22 cellular contexts compared by ENCODE assay signal in genomic region chr1:145967288-145967687, GRCh38.
"Had no signal": no experiment of that assay in that cellular context is flagged by ENCODE, and none has a peak within 500 bp of the region (broad histone marks: within the 10 kb centered on the region; RNA-seq: fewer than 3 reads in every experiment).

No MANE protein-coding gene starts in this region.

- H3K9me3 Mint-ChIP-seq: natural killer cell treated with Interleukin-12 subunit alpha and Interleukin-12 subunit beta and Interleukin-15 and Interleukin-18, amount 100 ng/mL, for 72 hours; stimulated activated memory B cell treated with anti-CD40 and anti-IgM and Interleukin-4, amounts not matched to agents 10 μg/mL and 1 μg/mL and 100 μg/mL, for 72 hours had no signal

- ATAC-seq: esophagus mucosa; gastrocnemius medialis; lower lobe of right lung; natural killer cell treated with Interleukin-12 subunit alpha and Interleukin-12 subunit beta and Interleukin-15 and Interleukin-18, amount 100 ng/mL, for 72 hours; right cardiac atrium; stimulated activated memory B cell treated with anti-CD40 and anti-IgM and Interleukin-4, amounts not matched to agents 10 μg/mL and 1 μg/mL and 100 μg/mL, for 72 hours; stimulated activated naive CD8-positive, alpha-beta T cell treated with anti-CD3 and anti-CD28 coated beads, Interleukin-15, Interleukin-2, amounts not matched to agents 100 U/mL and 50 U/mL, for 24 hours had no signal

- H3K27ac Mint-ChIP-seq: neural progenitor cell; stimulated activated memory B cell treated with anti-CD40 and anti-IgM and Interleukin-4, amounts not matched to agents 10 μg/mL and 1 μg/mL and 100 μg/mL, for 72 hours had no signal

- H3K4me3 Mint-ChIP-seq: natural killer cell treated with Interleukin-12 subunit alpha and Interleukin-12 subunit beta and Interleukin-15 and Interleukin-18, amount 100 ng/mL, for 72 hours; neural progenitor cell; stimulated activated memory B cell treated with anti-CD40 and anti-IgM and Interleukin-4, amounts not matched to agents 10 μg/mL and 1 μg/mL and 100 μg/mL, for 72 hours had no signal

- H3K27me3 ChIP-seq: dorsolateral prefrontal cortex, gastrocnemius medialis, sigmoid colon, vagina had no signal

- H3K9me3 ChIP-seq: gastrocnemius medialis, lower lobe of right lung, prostate gland, sigmoid colon, thoracic aorta, vagina had no signal

- H3K27ac ChIP-seq: dorsolateral prefrontal cortex, epithelial cell of prostate, gastrocnemius medialis, left ventricle myocardium inferior, lower lobe of right lung, neural progenitor cell, prostate gland, sigmoid colon, thoracic aorta, transverse colon, vagina had no signal

- H3K27me3 Mint-ChIP-seq: natural killer cell treated with Interleukin-12 subunit alpha and Interleukin-12 subunit beta and Interleukin-15 and Interleukin-18, amount 100 ng/mL, for 72 hours; stimulated activated memory B cell treated with anti-CD40 and anti-IgM and Interleukin-4, amounts not matched to agents 10 μg/mL and 1 μg/mL and 100 μg/mL, for 72 hours had no signal

- H3K36me3 ChIP-seq: lower lobe of right lung, neural progenitor cell, prostate gland, sigmoid colon, thoracic aorta, transverse colon had no signal

- DNase-seq: dorsolateral prefrontal cortex; effector CD4-positive, alpha-beta T cell; foreskin fibroblast; gastrocnemius medialis; head of caudate nucleus; kidney; left ventricle myocardium inferior; lower lobe of right lung; right cardiac atrium; sigmoid colon; stimulated activated CD4-positive, alpha-beta T cell treated with anti-CD3 and anti-CD28 coated beads, Interleukin-2, amount 100 ng/mL, for 24 hours; stimulated activated CD4-positive, alpha-beta T cell treated with anti-CD3 and anti-CD28 coated beads, Interleukin-4, amount 100 ng/mL, for 24 hours; stimulated activated naive CD8-positive, alpha-beta T cell treated with anti-CD3 and anti-CD28 coated beads, Interleukin-15, Interleukin-2, amounts not matched to agents 100 U/mL and 50 U/mL, for 24 hours; transverse colon had no signal

- H3K4me3 ChIP-seq: dorsolateral prefrontal cortex, gastrocnemius medialis, left ventricle myocardium inferior, lower lobe of right lung, neural progenitor cell, prostate gland, sigmoid colon, thoracic aorta, transverse colon, vagina had no signal
